Comparison of ENCODE assay signal across 2 cellular contexts in the genomic region with DNA sequence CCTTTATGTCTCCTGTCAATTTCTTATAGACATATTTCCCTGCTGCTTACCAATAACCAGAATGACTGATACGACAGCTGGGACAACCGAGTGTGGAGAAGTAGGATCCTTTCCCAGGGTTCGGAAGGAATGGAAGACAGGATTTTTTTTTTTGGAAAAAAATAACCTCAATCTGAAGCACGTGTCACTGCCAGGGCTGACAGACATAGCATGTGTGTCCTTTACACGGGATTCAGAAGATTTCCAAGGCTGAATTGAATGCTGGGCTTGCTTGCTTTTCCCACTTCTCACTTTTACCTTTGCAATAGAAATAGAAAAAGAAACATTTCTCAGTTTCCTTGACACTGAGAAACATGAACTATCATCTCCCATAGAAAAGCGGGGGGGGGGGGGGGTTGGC.
TF ChIP-seq lines count a peak whose summit lies in the region.

No MANE protein-coding gene starts in this region.

TF ChIP-seq in HepG2, 621 proteins besides CTCF, POLR2A, EP300 and RAD21:
- TF ChIP-seq, protein P1, sequence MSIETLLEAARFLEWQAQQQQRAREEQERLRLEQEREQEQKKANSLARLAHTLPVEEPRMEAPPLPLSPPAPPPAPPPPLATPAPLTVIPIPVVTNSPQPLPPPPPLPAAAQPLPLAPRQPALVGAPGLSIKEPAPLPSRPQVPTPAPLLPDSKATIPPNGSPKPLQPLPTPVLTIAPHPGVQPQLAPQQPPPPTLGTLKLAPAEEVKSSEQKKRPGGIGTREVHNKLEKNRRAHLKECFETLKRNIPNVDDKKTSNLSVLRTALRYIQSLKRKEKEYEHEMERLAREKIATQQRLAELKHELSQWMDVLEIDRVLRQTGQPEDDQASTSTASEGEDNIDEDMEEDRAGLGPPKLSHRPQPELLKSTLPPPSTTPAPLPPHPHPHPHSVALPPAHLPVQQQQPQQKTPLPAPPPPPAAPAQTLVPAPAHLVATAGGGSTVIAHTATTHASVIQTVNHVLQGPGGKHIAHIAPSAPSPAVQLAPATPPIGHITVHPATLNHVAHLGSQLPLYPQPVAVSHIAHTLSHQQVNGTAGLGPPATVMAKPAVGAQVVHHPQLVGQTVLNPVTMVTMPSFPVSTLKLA (IDR thresholded peaks at IDR 0.05) = peak; percentile 91
- TF ChIP-seq TBP (CRISPR knock-in tag; IDR thresholded peaks at IDR 0.05) = no peak

TF ChIP-seq in HCT116, 20 proteins besides CTCF, POLR2A, EP300 and RAD21 (continued from another document):
- TF ChIP-seq CEBPB (IDR thresholded peaks at IDR 0.05; ENCODE audit: low read depth) = no peak
